In genomic region chr3:127673191-127674098, GRCh38 we compare ENCODE assay signal across 8 cellular contexts. TPM values are rescaled to one million over a fixed set of nuclear protein-coding genes. Genes with fewer than 3 reads are reported as not detected.
DNase-seq lines count a peak whose midpoint lies in the region; ATAC-seq and TF ChIP-seq lines count a peak whose summit lies in the region.

No MANE protein-coding gene starts in this region.

- ATAC-seq in HG02759 (IDR thresholded peaks at IDR 0.05; ENCODE audit: unreplicated experiment) = peak; percentile 43
- ATAC-seq in upper lobe of left lung (ENCODE audit: low FRiP score in 2 of 2) = peak; percentile 44 to 81

- peaks cover 35% of the 10 kb centered on the region for H3K4me1 Mint-ChIP-seq in nephron progenitor cell

- H3K36me3 ChIP-seq in upper lobe of left lung = peaks cover 0 to 27% (median 21%) of the 10 kb centered on the region in 4 donors

- no peaks in the 10 kb centered on the region for H3K27me3 ChIP-seq in upper lobe of left lung

- peak overlapping the region; percentile 92 to 99 (median 94) for H3K27ac ChIP-seq in upper lobe of left lung

- peak overlapping the region; percentile 88 for H3K4me3 Mint-ChIP-seq in nephron progenitor cell

- peaks cover 57% of the 10 kb centered on the region for H3K27me3 Mint-ChIP-seq in nephron progenitor cell (ENCODE audit: low read depth, poor library complexity)

- no peak overlapping the region for H3K27ac Mint-ChIP-seq in nephron progenitor cell

- no peaks in the 10 kb centered on the region for H3K9me3 Mint-ChIP-seq in nephron progenitor cell

- TF ChIP-seq EP300 in upper lobe of left lung (IDR thresholded peaks at IDR 0.05) = no peak

- no peaks in the 10 kb centered on the region for H3K9me3 ChIP-seq in upper lobe of left lung

- TF ChIP-seq CTCF in nephron progenitor cell (IDR thresholded peaks at IDR 0.05) = no peak
- TF ChIP-seq CTCF in upper lobe of left lung (IDR thresholded peaks at IDR 0.05) = no peak

- 19 to 45% methylated on average over 17 to 49 of the region's 50 CpGs for WGBS in upper lobe of left lung, 2 donors

- peak overlapping the region; percentile 95 to 99 (median 96) for H3K4me3 ChIP-seq in upper lobe of left lung

- H3K36me3 Mint-ChIP-seq in nephron progenitor cell (ENCODE audit: low read depth) = no peaks in the 10 kb centered on the region

- H3K4me1 ChIP-seq in upper lobe of left lung = peaks cover 18 to 36% (median 21%) of the 10 kb centered on the region in 4 donors

- no peak for TF ChIP-seq POLR2A in upper lobe of left lung (IDR thresholded peaks at IDR 0.05)

- DNase-seq in NCI-H2081 (lab: John Stamatoyannopoulos, UW) (peak; percentile 58 to 78), NCI-H2081 treated with DMSO at 0.1 percent for 48 hours (lab: John Stamatoyannopoulos, UW) (no peak), NCI-H226 (peak; percentile 24), activated T-cell treated with anti-CD3 and anti-CD28 coated beads for 48 hours (ENCODE audit: low read depth) (peak; percentile 44), fibroblast of gingiva (ENCODE audit: low read depth) (peak; percentile 71), nephron progenitor cell (peak; percentile 58), upper lobe of left lung (peak; percentile 76 to 91)

RNA-seq across cellular contexts. Expression of gene ABTB1, which starts 0.7 kb away (rescaled TPM):
- 100 to 1,000 TPM in 2 of 6 donors, 10 to 100 TPM in 4; 28.0 to 262 (median 65.8) TPM for total RNA-seq in upper lobe of left lung

RNA-seq across cellular contexts. Expression of gene PODXL2, which starts 44.5 kb away (rescaled TPM):
- total RNA-seq in upper lobe of left lung = 1 to 10 TPM; 1.0 to 5.1 (median 3.5) TPM
